8 cellular contexts compared by ENCODE assay signal in genomic region chr2:25878361-25879132, GRCh38. TPM values are rescaled to one million over a fixed set of nuclear protein-coding genes. Genes with fewer than 3 reads are reported as not detected.
DNase-seq lines count a peak whose midpoint lies in the region; ATAC-seq and TF ChIP-seq lines count a peak whose summit lies in the region.

ASXL2 (minus strand) TSS chr2:25878487; CDS start chr2:25878222, 265 bp downstream.

- WGBS in ovary, 3 donors, result 1 to 2% (median 1%) methylated on average over 49 to 56 of the region's 56 CpGs
- 3 to 4% methylated on average over 31 to 39 of the region's 56 CpGs for WGBS in thyroid gland, 2 donors

- no peaks in the 10 kb centered on the region for H3K36me3 ChIP-seq in SU-DHL-6 (ENCODE audit: low read length)
- H3K36me3 ChIP-seq in ovary, result no peaks in the 10 kb centered on the region
- H3K36me3 ChIP-seq in thyroid gland, result no peaks in the 10 kb centered on the region

- no peaks in the 10 kb centered on the region for H3K9me2 ChIP-seq in SU-DHL-6 (replicated peaks; ENCODE audit: insufficient read depth, low read length)

- peak within 1 kb of the TSS; percentile 81 for H3K27ac ChIP-seq in SU-DHL-6 (ENCODE audit: low read depth, low read length)
- H3K27ac ChIP-seq in ovary, result peak within 1 kb of the TSS; percentile 65 to 82
- peak within 1 kb of the TSS; percentile 80 to 89 (median 81) for H3K27ac ChIP-seq in thyroid gland

- H3K79me2 ChIP-seq in SU-DHL-6 (ENCODE audit: insufficient read depth, low read length), result peaks cover 42% of the 10 kb centered on the region

- H3K9ac ChIP-seq in SU-DHL-6 (ENCODE audit: low read length), result peak within 1 kb of the TSS; percentile 95

- POLR2A ChIA-PET in activated naive CD8-positive, alpha-beta T cell treated with anti-CD3 and anti-CD28 coated beads, Interleukin-2, amount 10 ng/mL, durations not matched to agents 7 days and 5 days (lab: Charles Lee), result interaction anchor here (0.6 to 2.2 kb wide), 24 partner anchors 8 to 1134 kb away, joined by 3 to 28 read pairs (median 3); partner anchors contain the start of genes ADGRF3, DTNB, HADHA and HADHB

- no peak for TF ChIP-seq CTCF in SU-DHL-6 (IDR thresholded peaks at IDR 0.05; ENCODE audit: insufficient read depth, low read length, poor library complexity, severe bottlenecking)
- TF ChIP-seq CTCF in ovary (IDR thresholded peaks at IDR 0.05), result no peak
- peak in 1 of 6 experiments; percentile 26 for TF ChIP-seq CTCF in thyroid gland (IDR thresholded peaks at IDR 0.05)

- TF ChIP-seq POLR2A in GM10847 (IDR thresholded peaks at IDR 0.05; ENCODE audit: extremely low read depth, insufficient read length) (peak; percentile 92), ovary (IDR thresholded peaks at IDR 0.05) (peak; percentile 56), thyroid gland (IDR thresholded peaks at IDR 0.05) (peak in 1 of 2 donors; percentile 90)

- H3K36me3 Mint-ChIP-seq in activated naive CD8-positive, alpha-beta T cell treated with anti-CD3 and anti-CD28 coated beads, Interleukin-2, amount 10 ng/mL, durations not matched to agents 7 days and 5 days, result peaks cover 11% of the 10 kb centered on the region

- no peak for TF ChIP-seq EP300 in ovary (IDR thresholded peaks at IDR 0.05)

- H3K4me3 Mint-ChIP-seq in activated naive CD8-positive, alpha-beta T cell treated with anti-CD3 and anti-CD28 coated beads, Interleukin-2, amount 10 ng/mL, durations not matched to agents 7 days and 5 days, result peak within 1 kb of the TSS; percentile 95

- no peaks in the 10 kb centered on the region for H3K9me3 ChIP-seq in SU-DHL-6 (ENCODE audit: insufficient read depth, low read length)
- no peaks in the 10 kb centered on the region for H3K9me3 ChIP-seq in ovary
- no peaks in the 10 kb centered on the region for H3K9me3 ChIP-seq in thyroid gland

- H2AFZ ChIP-seq in SU-DHL-6 (ENCODE audit: low read depth, low read length, severe bottlenecking), result peak within 1 kb of the TSS; percentile 87

- intact Hi-C loops in Right ventricle myocardium inferior (cut with DNase I), result loop anchor here (2.0 to 10.0 kb wide), 3 partner anchors 60 to 466 kb away; partner anchors contain the start of genes ADGRF3, DTNB and SELENOI
- intact Hi-C loops in ovary (cut with DNase I), result no loop called here
- intact Hi-C loops in thyroid gland (cut with DNase I), result no loop called here

- no peaks in the 10 kb centered on the region for H3K27me3 Mint-ChIP-seq in activated naive CD8-positive, alpha-beta T cell treated with anti-CD3 and anti-CD28 coated beads, Interleukin-2, amount 10 ng/mL, durations not matched to agents 7 days and 5 days

- H3K4me1 ChIP-seq in ovary (ENCODE audit: insufficient read depth), result peaks cover 4% of the 10 kb centered on the region
- H3K4me1 ChIP-seq in thyroid gland, result peaks cover 10 to 15% of the 10 kb centered on the region in 2 donors

- peaks cover 31% of the 10 kb centered on the region for H3K4me1 Mint-ChIP-seq in activated naive CD8-positive, alpha-beta T cell treated with anti-CD3 and anti-CD28 coated beads, Interleukin-2, amount 10 ng/mL, durations not matched to agents 7 days and 5 days

- H3K27me3 ChIP-seq in SU-DHL-6 (ENCODE audit: low read length), result no peaks in the 10 kb centered on the region
- H3K27me3 ChIP-seq in ovary, result no peaks in the 10 kb centered on the region
- no peaks in the 10 kb centered on the region for H3K27me3 ChIP-seq in thyroid gland

- no peaks in the 10 kb centered on the region for H4K20me1 ChIP-seq in SU-DHL-6 (ENCODE audit: low read depth, low read length)

- H3F3A ChIP-seq in SU-DHL-6 (ENCODE audit: insufficient read depth), result peaks cover 15% of the 10 kb centered on the region

- H3K4me3 ChIP-seq in SU-DHL-6 (ENCODE audit: insufficient read depth, low read length, poor library complexity, severe bottlenecking) (peak within 1 kb of the TSS; percentile 94), ovary (peak within 1 kb of the TSS; percentile 77), thyroid gland (replicated peaks in 1 of 3) (peak within 1 kb of the TSS; percentile 68 to 97 (median 87))

- peak within 1 kb of the TSS; percentile 95 for H3K27ac Mint-ChIP-seq in activated naive CD8-positive, alpha-beta T cell treated with anti-CD3 and anti-CD28 coated beads, Interleukin-2, amount 10 ng/mL, durations not matched to agents 7 days and 5 days

- peak within 1 kb of the TSS; percentile 96 for H3K4me2 ChIP-seq in SU-DHL-6 (ENCODE audit: low read depth, low read length, poor library complexity, severe bottlenecking)

- peak; percentile 93 for DNase-seq in NCI-H128 (lab: John Stamatoyannopoulos, UW; ENCODE audit: unreplicated experiment)
- peak; percentile 99 for DNase-seq in activated naive CD8-positive, alpha-beta T cell treated with anti-CD3 and anti-CD28 coated beads, Interleukin-2, amount 10 ng/mL, durations not matched to agents 7 days and 5 days
- peak; percentile 99 for DNase-seq in Right ventricle myocardium inferior (ENCODE audit: missing footprints)
- peak; percentile 95 to 98 (median 95) for DNase-seq in ovary
- peak; percentile 97 to 98 for DNase-seq in thyroid gland

- no peaks in the 10 kb centered on the region for H3K9me3 Mint-ChIP-seq in activated naive CD8-positive, alpha-beta T cell treated with anti-CD3 and anti-CD28 coated beads, Interleukin-2, amount 10 ng/mL, durations not matched to agents 7 days and 5 days

- ATAC-seq in HG02678 (IDR thresholded peaks at IDR 0.05; ENCODE audit: unreplicated experiment) (peak; percentile 93), Right ventricle myocardium inferior (peak; percentile 100)
- ATAC-seq in activated naive CD8-positive, alpha-beta T cell treated with anti-CD3 and anti-CD28 coated beads, Interleukin-2, amount 10 ng/mL, durations not matched to agents 7 days and 5 days (ENCODE audit: low read depth), result peak; percentile 91

RNA-seq across cellular contexts. Expression of gene ASXL2, which starts in this region (rescaled TPM):
- total RNA-seq in activated naive CD8-positive, alpha-beta T cell treated with anti-CD3 and anti-CD28 coated beads, Interleukin-2, amount 10 ng/mL, durations not matched to agents 7 days and 5 days, result 10 to 100 TPM; 47.9 to 58.5 TPM
- 21.7 TPM for total RNA-seq in Right ventricle myocardium inferior
- total RNA-seq in ovary, result 10 to 100 TPM in 6 of 7 donors, 1 to 10 TPM in 1; 7.2 to 25.0 (median 17.8) TPM
- polyA plus RNA-seq in ovary, result 10 to 100 TPM in 1 of 2 donors, 1 to 10 TPM in 1; 3.0 to 13.5 TPM
- 10 to 100 TPM; 19.2 to 23.5 (median 20.4) TPM for total RNA-seq in thyroid gland

Comparison
In these comparisons a context has a peak if more than half of its experiments do, and no peak if none do; other contexts are left out.
1. Peak in every context shown above with its lines: DNase-seq, ATAC-seq, H3K4me3 ChIP-seq and H3K27ac ChIP-seq.